ENCODE assay signal across 1 cellular context in genomic region chr7:108561047-108561619, GRCh38.
A peak's percentile ranks its signal among the peaks of the same experiment; 100 is the strongest.
TF ChIP-seq lines count a peak whose summit lies in the region.

No MANE protein-coding gene starts in this region.

TF ChIP-seq in GM12878, 131 proteins besides CTCF, POLR2A, EP300 and RAD21:
- TF ChIP-seq MEF2A (IDR thresholded peaks at IDR 0.05; ENCODE audit: insufficient read depth, low read depth, low read length) (no peak), MXI1 (IDR thresholded peaks at IDR 0.05; ENCODE audit: low read depth, low read length) (no peak), FOXK2 (IDR thresholded peaks at IDR 0.05) (no peak), ZSCAN29 (IDR thresholded peaks at IDR 0.05) (no peak), CREM (IDR thresholded peaks at IDR 0.05; ENCODE audit: low read depth) (no peak), WRNIP1 (IDR thresholded peaks at IDR 0.05; ENCODE audit: borderline replicate concordance, low read depth, low read length) (no peak), TARDBP (IDR thresholded peaks at IDR 0.05; ENCODE audit: borderline replicate concordance) (no peak), JUND (IDR thresholded peaks at IDR 0.05; ENCODE audit: low read depth, low read length) (no peak), ZNF384 (IDR thresholded peaks at IDR 0.05; ENCODE audit: borderline replicate concordance, low read depth, low read length) (0 out of 2 replicates have a peak, but pooled peaks have one; percentile 22), MEF2B (IDR thresholded peaks at IDR 0.05; ENCODE audit: partially characterized antibody, poor library complexity, severe bottlenecking) (peak; percentile 46), MYC (IDR thresholded peaks at IDR 0.05; ENCODE audit: insufficient read depth, insufficient read length, insufficient replicate concordance, low read length, severe bottlenecking) (no peak), BACH1 (IDR thresholded peaks at IDR 0.05; ENCODE audit: borderline replicate concordance) (no peak), RUNX3 (IDR thresholded peaks at IDR 0.05; ENCODE audit: low read length) (no peak), TAF1 (IDR thresholded peaks at IDR 0.05; ENCODE audit: borderline replicate concordance, low read depth, low read length) (no peak), TCF12 (IDR thresholded peaks at IDR 0.05; ENCODE audit: low read depth, low read length) (no peak), SREBF2 (IDR thresholded peaks at IDR 0.05; ENCODE audit: low read length) (no peak), BHLHE40 (IDR thresholded peaks at IDR 0.05; ENCODE audit: borderline replicate concordance in 1 of 2, low read depth in 2 of 2, low read length in 1 of 2) (peak in 1 of 2 experiments; percentile 21; a peak in 1 of 4 replicates), SP1 (IDR thresholded peaks at IDR 0.05; ENCODE audit: low read depth, low read length) (no peak), BCL11A (IDR thresholded peaks at IDR 0.05; ENCODE audit: low read depth, low read length) (no peak)
- TF ChIP-seq, protein P1, sequence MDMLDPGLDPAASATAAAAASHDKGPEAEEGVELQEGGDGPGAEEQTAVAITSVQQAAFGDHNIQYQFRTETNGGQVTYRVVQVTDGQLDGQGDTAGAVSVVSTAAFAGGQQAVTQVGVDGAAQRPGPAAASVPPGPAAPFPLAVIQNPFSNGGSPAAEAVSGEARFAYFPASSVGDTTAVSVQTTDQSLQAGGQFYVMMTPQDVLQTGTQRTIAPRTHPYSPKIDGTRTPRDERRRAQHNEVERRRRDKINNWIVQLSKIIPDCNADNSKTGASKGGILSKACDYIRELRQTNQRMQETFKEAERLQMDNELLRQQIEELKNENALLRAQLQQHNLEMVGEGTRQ (IDR thresholded peaks at IDR 0.05; ENCODE audit: borderline replicate concordance, low read depth, low read length): no peak
- TF ChIP-seq, protein P2, sequence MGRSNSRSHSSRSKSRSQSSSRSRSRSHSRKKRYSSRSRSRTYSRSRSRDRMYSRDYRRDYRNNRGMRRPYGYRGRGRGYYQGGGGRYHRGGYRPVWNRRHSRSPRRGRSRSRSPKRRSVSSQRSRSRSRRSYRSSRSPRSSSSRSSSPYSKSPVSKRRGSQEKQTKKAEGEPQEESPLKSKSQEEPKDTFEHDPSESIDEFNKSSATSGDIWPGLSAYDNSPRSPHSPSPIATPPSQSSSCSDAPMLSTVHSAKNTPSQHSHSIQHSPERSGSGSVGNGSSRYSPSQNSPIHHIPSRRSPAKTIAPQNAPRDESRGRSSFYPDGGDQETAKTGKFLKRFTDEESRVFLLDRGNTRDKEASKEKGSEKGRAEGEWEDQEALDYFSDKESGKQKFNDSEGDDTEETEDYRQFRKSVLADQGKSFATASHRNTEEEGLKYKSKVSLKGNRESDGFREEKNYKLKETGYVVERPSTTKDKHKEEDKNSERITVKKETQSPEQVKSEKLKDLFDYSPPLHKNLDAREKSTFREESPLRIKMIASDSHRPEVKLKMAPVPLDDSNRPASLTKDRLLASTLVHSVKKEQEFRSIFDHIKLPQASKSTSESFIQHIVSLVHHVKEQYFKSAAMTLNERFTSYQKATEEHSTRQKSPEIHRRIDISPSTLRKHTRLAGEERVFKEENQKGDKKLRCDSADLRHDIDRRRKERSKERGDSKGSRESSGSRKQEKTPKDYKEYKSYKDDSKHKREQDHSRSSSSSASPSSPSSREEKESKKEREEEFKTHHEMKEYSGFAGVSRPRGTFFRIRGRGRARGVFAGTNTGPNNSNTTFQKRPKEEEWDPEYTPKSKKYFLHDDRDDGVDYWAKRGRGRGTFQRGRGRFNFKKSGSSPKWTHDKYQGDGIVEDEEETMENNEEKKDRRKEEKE (IDR thresholded peaks at IDR 0.05): no peak
